Comparison of ENCODE assay signal across 1 cellular context in the genomic region with DNA sequence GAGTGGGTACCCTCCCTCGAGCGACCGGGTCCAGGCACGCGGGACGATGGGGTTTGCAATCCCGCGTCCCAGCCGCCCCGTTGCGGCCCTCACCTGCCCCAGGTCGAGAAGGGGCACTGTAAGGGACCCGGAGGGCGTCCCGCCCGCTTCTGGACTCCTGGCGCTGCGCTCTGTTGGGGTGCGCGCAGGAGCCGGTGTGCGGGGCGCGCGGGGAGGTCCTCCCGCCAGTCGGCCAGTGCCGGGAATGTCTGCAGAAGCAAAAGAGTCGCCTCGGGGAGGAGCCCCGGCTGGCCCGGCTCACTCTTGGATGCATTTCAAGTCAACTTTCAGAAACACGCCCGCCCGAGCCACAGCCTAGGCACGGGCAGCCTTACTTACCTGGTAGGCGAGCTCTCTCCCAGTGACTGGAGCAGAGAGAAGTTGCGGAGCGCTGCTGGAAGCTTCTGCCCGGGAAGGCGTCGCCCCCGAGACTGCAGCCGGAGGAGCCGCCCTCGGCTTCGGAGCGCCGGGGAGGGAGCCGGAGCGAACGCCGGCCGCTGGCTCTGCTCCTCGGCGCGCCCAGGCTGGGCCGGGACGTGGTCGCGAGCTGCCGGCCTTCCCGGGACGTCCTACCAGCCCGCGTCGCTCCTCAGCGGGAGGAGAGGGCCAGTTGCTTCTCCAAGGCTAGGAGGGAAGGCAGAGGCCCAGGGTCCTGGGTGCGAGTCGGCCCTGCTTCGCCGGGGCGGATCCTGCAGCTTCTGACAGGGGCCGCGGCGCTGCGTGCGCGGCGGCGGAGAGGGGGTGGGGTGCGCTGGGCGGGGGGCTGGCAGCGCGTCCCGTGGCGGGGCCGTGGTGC.
TF ChIP-seq lines count a peak whose summit lies in the region.

LMX1A (minus strand) TSS at position 739 of the 835 bp plus-strand sequence. CDS start 1,156 bp downstream, outside the sequence.

TF ChIP-seq in H1, 55 proteins besides CTCF, POLR2A, EP300 and RAD21:
- TF ChIP-seq, protein P1, sequence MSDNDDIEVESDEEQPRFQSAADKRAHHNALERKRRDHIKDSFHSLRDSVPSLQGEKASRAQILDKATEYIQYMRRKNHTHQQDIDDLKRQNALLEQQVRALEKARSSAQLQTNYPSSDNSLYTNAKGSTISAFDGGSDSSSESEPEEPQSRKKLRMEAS (IDR thresholded peaks at IDR 0.05): no peak
- TF ChIP-seq MAFK (IDR thresholded peaks at IDR 0.05; ENCODE audit: low read depth, low read length) (no peak), CREB1 (IDR thresholded peaks at IDR 0.05) (no peak), NRF1 (IDR thresholded peaks at IDR 0.05; ENCODE audit: low read depth, low read length) (no peak), POLR2AphosphoS5 (IDR thresholded peaks at IDR 0.05; ENCODE audit: low read depth, low read length) (no peak), JUND (IDR thresholded peaks at IDR 0.05; ENCODE audit: low read length) (no peak), GTF2F1 (IDR thresholded peaks at IDR 0.05; ENCODE audit: borderline replicate concordance, low read depth, low read length) (no peak), ZNF274 (IDR thresholded peaks at IDR 0.05; ENCODE audit: borderline replicate concordance, extremely low read depth, low read length) (no peak), RNF2 (IDR thresholded peaks at IDR 0.05; ENCODE audit: borderline replicate concordance, low read depth, low read length, missing control alignments, poor library complexity, severe bottlenecking) (no peak), CTBP2 (IDR thresholded peaks at IDR 0.05; ENCODE audit: borderline replicate concordance, insufficient read depth, insufficient read length, low read length) (peak; percentile 42), KDM4A (IDR thresholded peaks at IDR 0.05; ENCODE audit: low read depth, low read length, severe bottlenecking) (peak; percentile 3), SUZ12 (IDR thresholded peaks at IDR 0.05; ENCODE audit: low read length) (peak; percentile 60), CBX8 (IDR thresholded peaks at IDR 0.05; ENCODE audit: borderline replicate concordance, low read depth, low read length) (no peak), SAP30 (IDR thresholded peaks at IDR 0.05; ENCODE audit: insufficient read depth, insufficient replicate concordance, low read length) (no peak), SRF (IDR thresholded peaks at IDR 0.05; ENCODE audit: low read depth, low read length) (no peak), SIX5 (IDR thresholded peaks at IDR 0.05; ENCODE audit: low read depth, low read length) (no peak), RFX5 (IDR thresholded peaks at IDR 0.05; ENCODE audit: borderline replicate concordance, low read depth, low read length) (no peak), RBBP5 (IDR thresholded peaks at IDR 0.05; ENCODE audit: borderline replicate concordance, low read depth, low read length) (0 out of 2 replicates have a peak, but pooled peaks have one; percentile 30), BCL11A (IDR thresholded peaks at IDR 0.05; ENCODE audit: low read depth in 2 of 2, low read length in 2 of 2) (no peak), EZH2 (IDR thresholded peaks at IDR 0.05; ENCODE audit: low read depth, low read length, severe bottlenecking) (peak; percentile 40), CEBPB (IDR thresholded peaks at IDR 0.05; ENCODE audit: low read depth, low read length) (no peak), YY1 (IDR thresholded peaks at IDR 0.05; ENCODE audit: low read depth, low read length) (no peak), SP2 (IDR thresholded peaks at IDR 0.05; ENCODE audit: low read length) (no peak), SP1 (IDR thresholded peaks at IDR 0.05; ENCODE audit: low read depth, low read length) (no peak), EGR1 (IDR thresholded peaks at IDR 0.05; ENCODE audit: borderline replicate concordance, low read depth, low read length) (0 out of 2 replicates have a peak, but pooled peaks have one; percentile 10), CHD1 (IDR thresholded peaks at IDR 0.05; ENCODE audit: low read depth, low read length) (no peak), TAF1 (IDR thresholded peaks at IDR 0.05; ENCODE audit: low read depth, low read length) (no peak), FOSL1 (IDR thresholded peaks at IDR 0.05; ENCODE audit: insufficient read depth, low read depth, low read length) (no peak), SIN3A (conservative IDR thresholded peaks at IDR 0.05 in 1 of 2, IDR thresholded peaks at IDR 0.05 in 1 of 2; ENCODE audit: low read depth in 1 of 2, low read length in 2 of 2) (0 out of 4 replicates have a peak, but pooled peaks of 1 of the 2 experiments have one; percentile 45), PHF8 (conservative IDR thresholded peaks at IDR 0.05; ENCODE audit: low read depth, low read length) (no peak), TCF12 (IDR thresholded peaks at IDR 0.05; ENCODE audit: low read depth, low read length) (no peak), CBX5 (IDR thresholded peaks at IDR 0.05; ENCODE audit: low read depth, low read length) (no peak), CHD2 (IDR thresholded peaks at IDR 0.05; ENCODE audit: low read length) (no peak), POU5F1 (IDR thresholded peaks at IDR 0.05; ENCODE audit: low read depth, low read length) (no peak), USF2 (IDR thresholded peaks at IDR 0.05; ENCODE audit: low read length) (no peak), HDAC6 (IDR thresholded peaks at IDR 0.05; ENCODE audit: low read depth, low read length) (no peak), ASH2L (IDR thresholded peaks at IDR 0.05; ENCODE audit: low read length) (no peak), BRCA1 (IDR thresholded peaks at IDR 0.05; ENCODE audit: low read depth, low read length) (no peak)
- TF ChIP-seq, protein P2, sequence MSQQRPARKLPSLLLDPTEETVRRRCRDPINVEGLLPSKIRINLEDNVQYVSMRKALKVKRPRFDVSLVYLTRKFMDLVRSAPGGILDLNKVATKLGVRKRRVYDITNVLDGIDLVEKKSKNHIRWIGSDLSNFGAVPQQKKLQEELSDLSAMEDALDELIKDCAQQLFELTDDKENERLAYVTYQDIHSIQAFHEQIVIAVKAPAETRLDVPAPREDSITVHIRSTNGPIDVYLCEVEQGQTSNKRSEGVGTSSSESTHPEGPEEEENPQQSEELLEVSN (IDR thresholded peaks at IDR 0.05): no peak
